Comparison of ENCODE assay signal across 17 cellular contexts in genomic region chr3:186996356-186996755, GRCh38.
DNase-seq lines count a peak whose midpoint lies in the region; ATAC-seq and TF ChIP-seq lines count a peak whose summit lies in the region.
"Had no signal": no experiment of that assay in that cellular context is flagged by ENCODE, and none has a peak within 500 bp of the region (broad histone marks: within the 10 kb centered on the region; RNA-seq: fewer than 3 reads in every experiment).

No MANE protein-coding gene starts in this region.

- no peak overlapping the region for H3K27ac ChIP-seq in H9 (ENCODE audit: insufficient read length, low read depth, low read length)
- peak overlapping the region in 3 of 4 donors; percentile 30 to 80 (median 77) for H3K27ac ChIP-seq in Peyer's patch
- H3K27ac ChIP-seq in breast epithelium, result no peak overlapping the region
- H3K27ac ChIP-seq: body of pancreas, neural progenitor cell, tibial artery had no signal

- H3K36me3 Mint-ChIP-seq in H9 (ENCODE audit: insufficient read depth in 1 of 3, low read depth in 3 of 3), result peaks cover 18 to 43% (median 30%) of the 10 kb centered on the region in 3 experiments; a peak in 6 of 7 replicates
- H3K36me3 Mint-ChIP-seq in naive thymus-derived CD8-positive, alpha-beta T cell, result peaks cover 0 to 48% (median 12%) of the 10 kb centered on the region in 3 donors

- no peak overlapping the region for H3K9ac ChIP-seq in H9 (ENCODE audit: extremely low read depth, insufficient read length, low read length)
- H3K9ac ChIP-seq: neural progenitor cell had no signal

- DNase-seq in H9 (no peak), Peyer's patch (peak in 2 of 3 donors; percentile 82 to 86), breast epithelium (ENCODE audit: low spot score in 2 of 2) (no peak), omental fat pad (ENCODE audit: low spot score) (no peak)
- DNase-seq in naive thymus-derived CD8-positive, alpha-beta T cell, result no peak
- no peak for DNase-seq in activated effector memory CD4-positive, alpha-beta T cell treated with Interleukin-2 at 50 U/mL for 16 hours
- DNase-seq: activated CD4-positive, alpha-beta T cell treated with anti-CD3 and anti-CD28 coated beads for 1 hour; activated T-cell treated with anti-CD3 and anti-CD28 coated beads, Interleukin-2, amount 50 U/mL, for 72 hours; body of pancreas; heart left ventricle; NCI-H526; tibial artery had no signal

- H3K14ac ChIP-seq in H9 (ENCODE audit: insufficient read depth, low read length), result no peak overlapping the region

- H3K79me2 ChIP-seq in H9 (ENCODE audit: insufficient read depth, low read length), result peaks cover 3% of the 10 kb centered on the region; the same call in 1 of the 2 replicates

- H3K4me3 ChIP-seq in Peyer's patch, result peak overlapping the region in 2 of 4 donors; percentile 25
- H3K4me3 ChIP-seq in breast epithelium, result no peak overlapping the region
- H3K4me3 ChIP-seq: body of pancreas, heart left ventricle, neural progenitor cell, skin epidermis, tibial artery had no signal

- no peak overlapping the region for H3K4ac ChIP-seq in H9 (ENCODE audit: low read depth, low read length)

- no peak overlapping the region for H4K91ac ChIP-seq in H9 (ENCODE audit: insufficient read length, low read depth, low read length)

- H2BK12ac ChIP-seq in H9 (ENCODE audit: insufficient read length, low read depth, low read length), result no peak overlapping the region

- H2BK20ac ChIP-seq in H9 (ENCODE audit: low read depth, low read length, poor library complexity, severe bottlenecking), result no peak overlapping the region

- no peak overlapping the region for H4K5ac ChIP-seq in H9 (ENCODE audit: insufficient read length, low read depth, low read length)

- WGBS in H9 (ENCODE audit: extremely low coverage, insufficient read length, low lambda C conversion rate), result no CpG with 5 or more reads among the region's 6 CpGs

- no peak overlapping the region for H4K8ac ChIP-seq in H9 (replicated peaks; ENCODE audit: insufficient read length, low read depth, low read length)

- ATAC-seq in GM18498 (IDR thresholded peaks at IDR 0.05; ENCODE audit: unreplicated experiment) (peak; percentile 21), omental fat pad (ENCODE audit: low FRiP score) (no peak)
- ATAC-seq in naive thymus-derived CD8-positive, alpha-beta T cell, result no peak
- ATAC-seq: activated T-cell treated with anti-CD3 and anti-CD28 coated beads, Interleukin-2, amount 50 U/mL, for 72 hours; body of pancreas; CD8-positive, alpha-beta T cell; SK-N-SH treated with all-trans-retinoic acid at 6 μM for 48 hours had no signal

- no peak overlapping the region for H2AFZ ChIP-seq in H9 (ENCODE audit: low read length)
- H2AFZ ChIP-seq: neural progenitor cell had no signal

- H3K27me3 ChIP-seq in H9 (ENCODE audit: insufficient read depth, low read length) (no peaks in the 10 kb centered on the region), Peyer's patch (no peaks in the 10 kb centered on the region), breast epithelium (no peaks in the 10 kb centered on the region)
- H3K27me3 ChIP-seq: body of pancreas, heart left ventricle, neural progenitor cell, tibial artery had no signal

- no peak overlapping the region for H3K4me2 ChIP-seq in H9 (ENCODE audit: insufficient read depth, insufficient read length, low read length)
- H3K4me2 ChIP-seq: neural progenitor cell had no signal

- H2BK120ac ChIP-seq in H9 (ENCODE audit: low read depth, low read length, poor library complexity, severe bottlenecking), result no peak overlapping the region

- TF ChIP-seq POLR2A in Peyer's patch (IDR thresholded peaks at IDR 0.05) (no peak), breast epithelium (IDR thresholded peaks at IDR 0.05) (no peak)

- H3K23ac ChIP-seq in H9 (ENCODE audit: insufficient read length, low read depth, low read length), result no peak overlapping the region

- intact Hi-C loops in breast epithelium (cut with DNase I; ENCODE audit: low total_unique reads), result no loop called here

- no peaks in the 10 kb centered on the region for H3K9me3 Mint-ChIP-seq in H9
- H3K9me3 Mint-ChIP-seq in naive thymus-derived CD8-positive, alpha-beta T cell, result no peaks in the 10 kb centered on the region
- H3K9me3 Mint-ChIP-seq: activated T-cell treated with anti-CD3 and anti-CD28 coated beads, Interleukin-2, amount 50 U/mL, for 72 hours; CD8-positive, alpha-beta T cell; neural progenitor cell had no signal

- H3K9me3 ChIP-seq in H9 (ENCODE audit: control insufficient read depth, low read depth, low read length) (no peaks in the 10 kb centered on the region), Peyer's patch (no peaks in the 10 kb centered on the region), breast epithelium (no peaks in the 10 kb centered on the region)
- H3K9me3 ChIP-seq: body of pancreas, heart left ventricle, tibial artery had no signal

- H3K4me3 Mint-ChIP-seq in H9, result no peak overlapping the region
- peak overlapping the region in 1 of 10 donors; percentile 76 for H3K4me3 Mint-ChIP-seq in naive thymus-derived CD8-positive, alpha-beta T cell
- H3K4me3 Mint-ChIP-seq: activated T-cell treated with anti-CD3 and anti-CD28 coated beads, Interleukin-2, amount 50 U/mL, for 72 hours; CD8-positive, alpha-beta T cell; neural progenitor cell had no signal

- H3K56ac ChIP-seq in H9 (ENCODE audit: insufficient read length, low read depth, low read length), result no peak overlapping the region

- H2BK15ac ChIP-seq in H9 (ENCODE audit: low read depth, low read length), result no peak overlapping the region

- H3K18ac ChIP-seq in H9 (ENCODE audit: insufficient read length, low read depth, low read length), result no peak overlapping the region

- H2AK5ac ChIP-seq in H9 (ENCODE audit: insufficient read length, low read length), result no peak overlapping the region

- H3K4me1 Mint-ChIP-seq in H9, result peaks cover 55 to 60% of the 10 kb centered on the region in 2 experiments
- H3K4me1 Mint-ChIP-seq in naive thymus-derived CD8-positive, alpha-beta T cell, result peaks cover 19 to 79% (median 42%) of the 10 kb centered on the region in 4 donors

- H3K4me1 ChIP-seq in H9 (ENCODE audit: insufficient read depth, low read length) (peaks cover 17% of the 10 kb centered on the region; the same call in 1 of the 2 replicates), Peyer's patch (peaks cover 0 to 16% (median 2%) of the 10 kb centered on the region in 4 donors), breast epithelium (no peaks in the 10 kb centered on the region)

- peak overlapping the region in 2 of 3 experiments; percentile 55 to 94; a peak in 4 of 7 replicates for H3K27ac Mint-ChIP-seq in H9
- H3K27ac Mint-ChIP-seq in naive thymus-derived CD8-positive, alpha-beta T cell, result peak overlapping the region in 6 of 10 donors; percentile 6 to 83 (median 34)
- H3K27ac Mint-ChIP-seq: neural progenitor cell had no signal

- H3K27me3 Mint-ChIP-seq in H9 (ENCODE audit: low read depth), result no peaks in the 10 kb centered on the region
- no peaks in the 10 kb centered on the region for H3K27me3 Mint-ChIP-seq in naive thymus-derived CD8-positive, alpha-beta T cell

- H3K23me2 ChIP-seq in H9 (ENCODE audit: insufficient read length, low read depth, low read length, poor library complexity, severe bottlenecking), result peaks cover 2% of the 10 kb centered on the region

- H3K36me3 ChIP-seq in Peyer's patch, result no peaks in the 10 kb centered on the region
- H3K36me3 ChIP-seq in breast epithelium, result no peaks in the 10 kb centered on the region
- H3K36me3 ChIP-seq: neural progenitor cell had no signal

- TF ChIP-seq CTCF in H9 (conservative IDR thresholded peaks at IDR 0.05) (no peak), Peyer's patch (IDR thresholded peaks at IDR 0.05) (no peak), breast epithelium (IDR thresholded peaks at IDR 0.05) (no peak), omental fat pad (IDR thresholded peaks at IDR 0.05) (no peak)

- POLR2A ChIA-PET in naive thymus-derived CD8-positive, alpha-beta T cell (lab: Charles Lee), result no interaction called here

- H4K20me1 ChIP-seq in H9 (ENCODE audit: control insufficient read depth, insufficient read depth, insufficient read length), result no peaks in the 10 kb centered on the region

- H2BK5ac ChIP-seq in H9 (ENCODE audit: insufficient read length, low read length), result no peak overlapping the region

- no peak overlapping the region for H3T11ph ChIP-seq in H9 (ENCODE audit: low read length)

- H3K79me1 ChIP-seq in H9 (ENCODE audit: insufficient read depth, low read depth, low read length, poor library complexity, severe bottlenecking), result peaks cover 2% of the 10 kb centered on the region

Comparison
In these comparisons a context has a peak if more than half of its experiments do, and no peak if none do; other contexts are left out.
1. DNase-seq: peak in Peyer's patch (2 of 3); none in H9 (single experiment), naive thymus-derived CD8-positive, alpha-beta T cell (0 of 10), breast epithelium (0 of 2), activated effector memory CD4-positive, alpha-beta T cell treated with Interleukin-2 at 50 U/mL for 16 hours (single experiment) and omental fat pad (single experiment).
2. H3K27ac ChIP-seq: peak in Peyer's patch (3 of 4); none in H9 (single experiment) and breast epithelium (0 of 2).